Comparison of ENCODE assay signal across 8 cellular contexts in the genomic region with DNA sequence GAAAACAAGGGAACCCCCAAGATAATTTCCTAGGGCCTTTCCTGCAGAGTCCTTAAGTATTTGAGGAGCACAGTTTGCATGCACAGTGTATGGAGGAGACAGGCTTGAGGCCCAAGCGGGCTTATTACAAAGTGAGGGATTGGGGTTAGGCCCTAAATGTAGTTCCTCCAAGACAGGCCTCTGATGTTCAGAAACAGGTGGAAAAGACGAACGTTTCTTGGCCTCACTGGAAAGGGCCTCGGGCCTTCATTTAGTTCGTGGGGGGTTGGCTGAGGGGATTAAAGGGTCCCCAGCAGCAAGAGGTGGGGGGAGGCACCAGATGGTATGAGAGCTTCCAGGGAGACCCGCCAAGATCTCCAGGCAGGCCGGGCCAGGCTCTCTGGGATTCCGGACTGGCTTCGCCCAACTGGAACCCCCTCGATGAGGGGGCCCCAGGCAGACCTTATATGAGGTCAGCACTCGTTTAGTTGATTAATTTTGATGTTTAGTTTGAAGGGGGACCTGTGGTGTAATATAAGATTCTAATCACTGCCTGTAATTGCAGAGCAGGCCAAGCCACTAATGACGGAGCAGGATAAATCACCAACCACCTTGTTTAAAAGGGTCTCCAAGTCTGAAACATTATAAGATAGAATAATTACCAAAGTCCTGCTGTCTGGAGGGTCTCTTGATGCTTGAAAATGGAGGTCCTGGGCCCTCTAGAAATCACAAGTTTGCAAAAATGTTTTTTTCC. TPM values are rescaled to one million over a fixed set of nuclear protein-coding genes. Genes with fewer than 3 reads are reported as not detected.
DNase-seq lines count a peak whose midpoint lies in the region; ATAC-seq, FAIRE-seq and TF ChIP-seq lines count a peak whose summit lies in the region.

No MANE protein-coding gene starts in this region.

- H3K4me3 ChIP-seq in RWPE2 (ENCODE audit: severe bottlenecking) = peak overlapping the region; percentile 98
- peak overlapping the region; percentile 76 for H3K4me3 ChIP-seq in fibroblast of villous mesenchyme (ENCODE audit: low read depth, low read length)
- peak overlapping the region; percentile 79 to 87 for H3K4me3 ChIP-seq in small intestine (ENCODE audit: low read depth in 1 of 2, low read length in 2 of 2)

- H3K27ac ChIP-seq in RWPE2 (ENCODE audit: poor library complexity, severe bottlenecking) = peak overlapping the region; percentile 95
- H3K27ac ChIP-seq in small intestine (ENCODE audit: low read depth in 1 of 2, low read length in 1 of 2) = peak overlapping the region in 1 of 2 donors; percentile 85

- H3K27me3 ChIP-seq in RWPE2 (ENCODE audit: insufficient read depth, poor library complexity, severe bottlenecking) (no peaks in the 10 kb centered on the region), small intestine (ENCODE audit: control insufficient read depth in 2 of 2, insufficient read depth in 2 of 2, low read length in 2 of 2) (no peaks in the 10 kb centered on the region)

- no peaks in the 10 kb centered on the region for H3K9me3 ChIP-seq in RWPE2 (ENCODE audit: severe bottlenecking)
- H3K9me3 ChIP-seq in small intestine (ENCODE audit: control insufficient read depth, low read depth) = no peaks in the 10 kb centered on the region

- ATAC-seq in RWPE2 (ENCODE audit: low read depth) (no peak), GM19452 (IDR thresholded peaks at IDR 0.05; ENCODE audit: unreplicated experiment) (no peak), GM21528 (IDR thresholded peaks at IDR 0.05; ENCODE audit: low FRiP score, unreplicated experiment) (no peak)

- 18 to 48% (median 29%) methylated on average over 12 of the region's 12 CpGs for WGBS in small intestine, 3 donors

- H3K4me1 ChIP-seq in RWPE2 (ENCODE audit: insufficient read depth, poor library complexity, severe bottlenecking) (peaks cover 51% of the 10 kb centered on the region), small intestine (ENCODE audit: control insufficient read depth in 2 of 2, insufficient read depth in 1 of 2, low read depth in 1 of 2, low read length in 1 of 2) (peaks cover 2 to 14% of the 10 kb centered on the region in 2 donors)

- FAIRE-seq in small intestine (lab: Jason Lieb, UNC) = no peak

- DNase-seq in NCI-H526 treated with DMSO at 0.1 percent for 48 hours (lab: John Stamatoyannopoulos, UW) (peak; percentile 40), NCI-H526 (lab: John Stamatoyannopoulos, UW) (no peak), RWPE2 (ENCODE audit: low spot score) (no peak), fibroblast of villous mesenchyme (ENCODE audit: low read depth) (no peak), small intestine (no peak), DMS153 (lab: John Stamatoyannopoulos, UW) (no peak)

- no peak for TF ChIP-seq CTCF in RWPE2 (IDR thresholded peaks at IDR 0.05; ENCODE audit: poor library complexity, severe bottlenecking)
- TF ChIP-seq CTCF in fibroblast of villous mesenchyme (IDR thresholded peaks at IDR 0.05; ENCODE audit: insufficient read depth, low read depth, low read length) = no peak

- peaks cover 51% of the 10 kb centered on the region for H3K36me3 ChIP-seq in RWPE2 (ENCODE audit: low read depth)
- H3K36me3 ChIP-seq in small intestine (ENCODE audit: control insufficient read depth in 2 of 2, insufficient read depth in 2 of 2, low read length in 2 of 2) = peaks cover 2% of the 10 kb centered on the region in 2 donors

RNA-seq across cellular contexts. Expression of gene HMGA1, which starts 2.0 kb away (rescaled TPM):
- total RNA-seq in fibroblast of villous mesenchyme = 65.2 and 111 TPM in 2 replicates
- polyA plus RNA-seq in small intestine = 100 to 1,000 TPM in 2 of 3 donors, 10 to 100 TPM in 1; 77.6 to 476 (median 130) TPM

RNA-seq across cellular contexts. Expression of gene SMIM29, which starts 10.1 kb away (rescaled TPM):
- 22.5 and 30.9 TPM in 2 replicates for total RNA-seq in fibroblast of villous mesenchyme
- 10 to 100 TPM; 19.5 to 27.3 (median 23.5) TPM for polyA plus RNA-seq in small intestine
